In the genomic region with DNA sequence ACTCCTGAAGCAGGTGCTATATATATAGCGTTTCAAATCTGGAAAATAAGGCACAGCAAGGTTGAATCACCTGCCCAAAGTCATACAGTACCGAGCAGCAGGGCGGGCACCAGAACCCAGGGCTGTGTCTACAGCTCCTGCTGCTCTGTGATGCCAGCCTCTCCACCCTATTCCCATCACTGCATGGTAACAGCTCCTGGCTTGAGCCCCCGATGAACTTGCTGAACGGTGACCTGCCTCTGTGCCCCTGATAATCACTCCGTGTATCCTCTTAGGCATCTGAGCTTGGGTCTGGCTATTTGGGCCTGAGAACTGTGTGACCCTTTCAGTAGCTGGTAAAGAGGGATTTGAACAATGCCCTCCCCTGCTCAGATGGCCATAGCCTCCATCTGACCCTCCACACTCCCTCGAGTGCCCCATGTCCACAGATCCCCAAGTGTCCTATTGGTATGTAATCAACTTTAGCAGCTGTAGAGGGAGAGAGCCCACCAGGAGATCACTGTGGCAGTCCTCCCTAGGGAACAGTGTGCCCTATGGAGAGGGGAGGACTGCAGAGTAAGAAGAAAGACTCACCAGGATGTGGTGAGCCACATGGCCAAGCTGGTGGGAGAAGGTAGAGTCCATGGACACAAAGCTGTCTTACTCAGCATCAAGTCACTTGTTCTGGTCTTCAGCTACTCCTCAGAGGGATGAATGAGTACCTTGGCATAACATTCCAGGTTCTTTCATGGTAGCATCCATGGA, we compare ENCODE assay signal across 1 cellular context.
TF ChIP-seq lines count a peak whose summit lies in the region.

No MANE protein-coding gene starts in this region.

TF ChIP-seq in IMR-90, 13 proteins besides CTCF, POLR2A, EP300 and RAD21:
- TF ChIP-seq MXI1 (IDR thresholded peaks at IDR 0.05; ENCODE audit: borderline replicate concordance, low read depth, low read length) (0 out of 2 replicates have a peak, but pooled peaks have one; percentile 18), NFE2L2 (IDR thresholded peaks at IDR 0.05; ENCODE audit: low read depth, low read length) (no peak)
